ENCODE assay signal across 23 cellular contexts in the genomic region with DNA sequence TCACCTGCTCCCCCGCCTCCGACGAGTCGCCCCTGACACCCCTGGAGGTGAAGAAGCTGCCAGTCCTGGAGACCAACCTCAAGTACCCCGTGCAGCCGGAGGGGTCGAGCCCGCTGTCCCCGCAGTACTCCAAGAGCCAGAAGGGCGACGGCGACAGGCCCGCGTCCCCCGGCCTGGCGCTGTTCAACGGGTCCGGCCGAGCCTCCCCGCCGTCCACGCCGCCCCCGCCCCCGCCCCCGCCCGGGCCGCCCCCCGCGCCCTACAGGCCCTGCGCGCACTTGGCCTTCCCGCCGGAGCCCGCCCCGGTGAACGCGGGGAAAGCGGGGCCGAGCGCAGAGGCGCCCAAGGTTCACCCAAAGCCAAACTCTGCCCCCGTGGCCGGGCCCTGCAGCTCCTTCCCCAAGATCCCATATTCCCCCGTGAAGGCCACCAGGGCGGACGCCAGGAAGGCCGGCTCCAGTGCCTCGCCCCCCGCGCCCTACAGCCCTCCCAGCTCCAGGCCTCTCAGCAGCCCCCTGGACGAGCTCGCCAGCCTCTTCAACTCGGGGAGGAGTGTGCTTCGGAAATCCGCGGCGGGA.
DNase-seq lines count a peak whose midpoint lies in the region; ATAC-seq, FAIRE-seq and TF ChIP-seq lines count a peak whose summit lies in the region.
"Had no signal": no experiment of that assay in that cellular context is flagged by ENCODE, and none has a peak within 500 bp of the region (broad histone marks: within the 10 kb centered on the region; RNA-seq: fewer than 3 reads in every experiment).

No MANE protein-coding gene starts in this region.

- H4K8ac ChIP-seq in mesenchymal stem cell (ENCODE audit: low read length), result no peak overlapping the region

- 0 out of 2 replicates have a peak overlapping the region, but pooled peaks have one; percentile 14 for H3K4me3 Mint-ChIP-seq in WTC11
- H3K4me3 Mint-ChIP-seq: activated CD4-positive, alpha-beta T cell treated with anti-CD3 and anti-CD28 coated beads, Interleukin-2, amount 10 ng/mL, durations not matched to agents 24 days and 14 days; activated naive CD4-positive, alpha-beta T cell treated with anti-CD3 and anti-CD28 coated beads, Interleukin-2, amount 50 U/mL, for 24 hours had no signal

- H3K4me3 ChIP-seq in esophagus squamous epithelium (peak overlapping the region in 3 of 4 donors; percentile 14 to 56 (median 44)), mesenchymal stem cell (ENCODE audit: insufficient read depth in 1 of 2, low read depth in 1 of 2, low read length in 2 of 2) (peak overlapping the region in 1 of 2 experiments; percentile 44), tibial artery (peak overlapping the region; percentile 51 to 52)
- H3K4me3 ChIP-seq: GM12878, SJSA1 had no signal

- H2BK120ac ChIP-seq in mesenchymal stem cell (ENCODE audit: low read depth, low read length), result no peak overlapping the region

- peak; percentile 23 for DNase-seq in WTC11 (ENCODE audit: low spot score)
- DNase-seq in esophagus squamous epithelium (lab: John Stamatoyannopoulos, UW), result no peak
- DNase-seq in mesenchymal stem cell, result no peak
- no peak for DNase-seq in tibial artery
- no peak for DNase-seq in NCI-H1436 treated with DMSO at 0.1 percent for 48 hours (lab: John Stamatoyannopoulos, UW)
- no peak for DNase-seq in urothelium cell line (ENCODE audit: low spot score)
- DNase-seq: activated CD4-positive, alpha-beta T cell treated with anti-CD3 and anti-CD28 coated beads, Interleukin-2, amount 10 ng/mL, durations not matched to agents 24 days and 14 days; Calu3; cerebellar nuclear complex; glutamatergic neuron; KBM-7; midbrain; NCI-H1092; NCI-H526 treated with DMSO at 0.1 percent for 48 hours; occipital lobe; OCI-M1; stimulated activated naive CD4-positive, alpha-beta T cell; T1000 had no signal

- POLR2A ChIA-PET in WTC11 (lab: Charles Lee), result interaction anchor here (1.0 kb wide), 1 partner anchor 42 kb away, joined by 3 read pairs; no protein-coding TSS in a partner anchor

- H3K9me3 Mint-ChIP-seq in WTC11, result peaks cover 14% of the 10 kb centered on the region
- H3K9me3 Mint-ChIP-seq: activated CD4-positive, alpha-beta T cell treated with anti-CD3 and anti-CD28 coated beads, Interleukin-2, amount 10 ng/mL, durations not matched to agents 24 days and 14 days; activated naive CD4-positive, alpha-beta T cell treated with anti-CD3 and anti-CD28 coated beads, Interleukin-2, amount 50 U/mL, for 24 hours had no signal

- peak overlapping the region; percentile 22 for H3K9ac ChIP-seq in mesenchymal stem cell (ENCODE audit: low read length)

- TF ChIP-seq CTCF in WTC11 (IDR thresholded peaks at IDR 0.05) (no peak), esophagus squamous epithelium (IDR thresholded peaks at IDR 0.05) (no peak), tibial artery (IDR thresholded peaks at IDR 0.05) (no peak)

- 22 to 57% methylated on average over 6 to 9 of the region's 58 CpGs for whole genome bisulfite sequencing in esophagus squamous epithelium, 2 donors
- WGBS in mesenchymal stem cell, result 98% methylated on average over 47 of the region's 58 CpGs

- intact Hi-C loops in esophagus squamous epithelium (cut with DNase I), result loop anchor here (10.0 kb wide), 2 partner anchors 134 to 964 kb away; no protein-coding TSS in a partner anchor
- intact Hi-C loops in tibial artery (cut with DNase I; ENCODE audit: low total_unique reads), result loop anchor here (5.0 kb wide), 1 partner anchor 961 kb away; no protein-coding TSS in a partner anchor

- H3K4me1 ChIP-seq in esophagus squamous epithelium (peaks cover 0 to 12% (median 0%) of the 10 kb centered on the region in 3 donors), mesenchymal stem cell (ENCODE audit: control insufficient read depth, insufficient read depth, low read depth, low read length) (no peaks in the 10 kb centered on the region), tibial artery (peaks cover 0 to 20% (median 9%) of the 10 kb centered on the region in 4 donors)

- no peaks in the 10 kb centered on the region for H3K9me3 ChIP-seq in esophagus squamous epithelium
- H3K9me3 ChIP-seq in mesenchymal stem cell (ENCODE audit: control insufficient read depth, low read length), result no peaks in the 10 kb centered on the region
- no peaks in the 10 kb centered on the region for H3K9me3 ChIP-seq in tibial artery

- H2AK5ac ChIP-seq in mesenchymal stem cell (ENCODE audit: low read length, severe bottlenecking), result no peak overlapping the region

- H3K14ac ChIP-seq in mesenchymal stem cell (ENCODE audit: low read length in 2 of 2), result no peak overlapping the region

- TF ChIP-seq POLR2A in esophagus squamous epithelium (IDR thresholded peaks at IDR 0.05), result no peak

- no peak overlapping the region for H2BK12ac ChIP-seq in mesenchymal stem cell (ENCODE audit: low read length in 2 of 2)

- no peak overlapping the region for H3K4me2 ChIP-seq in mesenchymal stem cell (ENCODE audit: low read length, poor library complexity, severe bottlenecking)

- peaks cover 17% of the 10 kb centered on the region for H3K27me3 Mint-ChIP-seq in WTC11 (ENCODE audit: low read depth)

- H3K36me3 ChIP-seq in esophagus squamous epithelium (no peaks in the 10 kb centered on the region), mesenchymal stem cell (ENCODE audit: control insufficient read depth in 1 of 2, insufficient read depth in 2 of 2, low read depth in 1 of 2, low read length in 2 of 2) (no peaks in the 10 kb centered on the region), tibial artery (no peaks in the 10 kb centered on the region)
- H3K36me3 ChIP-seq: SJSA1 had no signal

- H3K27ac Mint-ChIP-seq in WTC11, result no peak overlapping the region
- H3K27ac Mint-ChIP-seq: activated CD4-positive, alpha-beta T cell treated with anti-CD3 and anti-CD28 coated beads, Interleukin-2, amount 10 ng/mL, durations not matched to agents 24 days and 14 days; activated naive CD4-positive, alpha-beta T cell treated with anti-CD3 and anti-CD28 coated beads, Interleukin-2, amount 50 U/mL, for 24 hours had no signal

- H4K91ac ChIP-seq in mesenchymal stem cell (ENCODE audit: low read length), result no peak overlapping the region

- no peak overlapping the region for H3K23ac ChIP-seq in mesenchymal stem cell (ENCODE audit: low read length in 2 of 2)

- no peaks in the 10 kb centered on the region for H3K79me1 ChIP-seq in mesenchymal stem cell (replicated peaks; ENCODE audit: low read length, poor library complexity, severe bottlenecking)

- no peak overlapping the region for H2BK5ac ChIP-seq in mesenchymal stem cell (ENCODE audit: low read depth, low read length, poor library complexity, severe bottlenecking)

- no peak overlapping the region for H2AFZ ChIP-seq in mesenchymal stem cell (ENCODE audit: low read depth, low read length)

- peak; percentile 32 for ATAC-seq in WTC11
- no peak for ATAC-seq in HG02642 (IDR thresholded peaks at IDR 0.05; ENCODE audit: poor library complexity, unreplicated experiment)
- ATAC-seq: GM12878 had no signal

- H3K27ac ChIP-seq in esophagus squamous epithelium, result no peak overlapping the region
- no peak overlapping the region for H3K27ac ChIP-seq in mesenchymal stem cell (ENCODE audit: low read length, poor library complexity, severe bottlenecking)
- no peak overlapping the region for H3K27ac ChIP-seq in tibial artery
- H3K27ac ChIP-seq: SJSA1 had no signal

- peaks cover 4% of the 10 kb centered on the region; the same call in 1 of the 2 replicates for H3K4me1 Mint-ChIP-seq in WTC11
- H3K4me1 Mint-ChIP-seq: activated CD4-positive, alpha-beta T cell treated with anti-CD3 and anti-CD28 coated beads, Interleukin-2, amount 10 ng/mL, durations not matched to agents 24 days and 14 days; activated naive CD4-positive, alpha-beta T cell treated with anti-CD3 and anti-CD28 coated beads, Interleukin-2, amount 50 U/mL, for 24 hours had no signal

- FAIRE-seq in urothelium cell line (lab: Jason Lieb, UNC), result no peak
- FAIRE-seq: G401.6, GM12878 had no signal

- H3K27me3 ChIP-seq in esophagus squamous epithelium, result peaks cover 0 to 38% (median 0%) of the 10 kb centered on the region in 4 donors
- H3K27me3 ChIP-seq in mesenchymal stem cell (ENCODE audit: control insufficient read depth in 1 of 2, insufficient read depth in 1 of 2, low read length in 2 of 2), result peaks cover 0 to 22% of the 10 kb centered on the region in 2 experiments
- H3K27me3 ChIP-seq in tibial artery, result peaks cover 0 to 14% of the 10 kb centered on the region in 2 donors
- H3K27me3 ChIP-seq: SJSA1 had no signal

- no peak overlapping the region for H2BK15ac ChIP-seq in mesenchymal stem cell (ENCODE audit: low read depth, poor library complexity, severe bottlenecking)

- peaks cover 6% of the 10 kb centered on the region for H3K36me3 Mint-ChIP-seq in WTC11
- H3K36me3 Mint-ChIP-seq: activated naive CD4-positive, alpha-beta T cell treated with anti-CD3 and anti-CD28 coated beads, Interleukin-2, amount 50 U/mL, for 24 hours had no signal

- CTCF ChIA-PET in WTC11 (lab: Charles Lee), result interaction anchor here (0.7 kb wide), 1 partner anchor 918 kb away, joined by 3 read pairs; no protein-coding TSS in a partner anchor

- H3K18ac ChIP-seq in mesenchymal stem cell (ENCODE audit: low read depth in 1 of 2, low read length in 2 of 2), result no peak overlapping the region

- no peak overlapping the region for H3K4ac ChIP-seq in mesenchymal stem cell (ENCODE audit: low read depth in 1 of 2, low read length in 2 of 2)

TF ChIP-seq in WTC11, 78 proteins besides CTCF, POLR2A, EP300 and RAD21 (continues in another document):
- TF ChIP-seq ZNF317 (CRISPR knock-in tag; IDR thresholded peaks at IDR 0.05; ENCODE audit: borderline replicate concordance, low read depth) (no peak), MYBL2 (CRISPR knock-in tag; IDR thresholded peaks at IDR 0.05) (no peak)
